Comparison of ENCODE assay signal across 8 cellular contexts in genomic region chr16:4679854-4680636, GRCh38. TPM values are rescaled to one million over a fixed set of nuclear protein-coding genes. Genes with fewer than 3 reads are reported as not detected.
DNase-seq lines count a peak whose midpoint lies in the region; ATAC-seq and TF ChIP-seq lines count a peak whose summit lies in the region.
"Had no signal": no experiment of that assay in that cellular context is flagged by ENCODE, and none has a peak within 500 bp of the region (broad histone marks: within the 10 kb centered on the region; RNA-seq: fewer than 3 reads in every experiment).

No MANE protein-coding gene starts in this region.

- POLR2A ChIA-PET in MCF 10A (lab: Yijun Ruan, JAX), result interaction anchor here (0.7 to 2.5 kb wide), 16 partner anchors 9 to 276 kb away, joined by 3 to 30 read pairs (median 6); partner anchors contain the start of genes ANKS3, DNAAF8, MGRN1 and NUDT16L1

- peak overlapping the region; percentile 97 for H3K27ac Mint-ChIP-seq in MCF 10A (ENCODE audit: low read depth, unreplicated experiment)

- H3K9me3 Mint-ChIP-seq in MCF 10A (ENCODE audit: unreplicated experiment), result no peaks in the 10 kb centered on the region

- TF ChIP-seq CTCF in MCF 10A (IDR thresholded peaks at IDR 0.05; ENCODE audit: unreplicated experiment) (no peak), left lung (IDR thresholded peaks at IDR 0.05) (no peak)

- DNase-seq in NCI-H1092 (lab: John Stamatoyannopoulos, UW) (peak; percentile 35), MCF 10A (ENCODE audit: unreplicated experiment) (peak; percentile 98), left lung (peak; percentile 89 to 97), NCI-H82 (lab: John Stamatoyannopoulos, UW) (no peak)
- no peak for DNase-seq in effector CD4-positive, alpha-beta T cell
- DNase-seq: activated naive CD4-positive, alpha-beta T cell treated with anti-CD3 and anti-CD28 coated beads, Interleukin-2, amount 50 U/mL, for 16 hours had no signal

- BruUV-seq in MCF 10A (replicated peaks; lab: Mats Ljungman, UMichigan), result no TSS peak

- peaks cover 0 to 69% of the 10 kb centered on the region in 2 donors for H3K36me3 ChIP-seq in left lung

- H3K4me1 Mint-ChIP-seq in MCF 10A (ENCODE audit: insufficient read depth, unreplicated experiment), result peaks cover 15% of the 10 kb centered on the region

- no peaks in the 10 kb centered on the region for H3K27me3 Mint-ChIP-seq in MCF 10A (ENCODE audit: insufficient read depth, unreplicated experiment)

- H3K27ac ChIP-seq in left lung (peak overlapping the region; percentile 88 to 91), temporal lobe (ENCODE audit: low read depth, low read length) (peak overlapping the region; percentile 65)

- peak overlapping the region; percentile 1 to 39 for H3K4me3 ChIP-seq in left lung

- intact Hi-C loops in MCF 10A (cut with micrococcal nuclease) (no loop called here), left lung (cut with DNase I) (no loop called here)

- no peaks in the 10 kb centered on the region for H3K9me3 ChIP-seq in left lung

- CTCF ChIA-PET in MCF 10A (lab: Yijun Ruan, JAX), result interaction anchor here (0.6 to 3.5 kb wide), 4 partner anchors 42 to 173 kb away, joined by 3 to 18 read pairs (median 4); partner anchors contain the start of genes ANKS3, DNAAF8 and MGRN1

- H3K4me1 ChIP-seq in left lung, result peaks cover 4 to 61% of the 10 kb centered on the region in 2 donors

- peaks cover 60% of the 10 kb centered on the region for H3K36me3 Mint-ChIP-seq in MCF 10A (ENCODE audit: insufficient read depth, unreplicated experiment)

- ATAC-seq in left lung (peak; percentile 64), HG03521 (IDR thresholded peaks at IDR 0.05; ENCODE audit: unreplicated experiment) (no peak)

- peak overlapping the region; percentile 79 for H3K4me3 Mint-ChIP-seq in MCF 10A (ENCODE audit: unreplicated experiment)

- no peaks in the 10 kb centered on the region for H3K27me3 ChIP-seq in left lung

RNA-seq across cellular contexts. Expression of gene NUDT16L1, which starts 13.3 kb away (rescaled TPM):
- 18.3 and 21.8 TPM in 2 replicates for total RNA-seq in MCF 10A (2022)
- 10 to 100 TPM; 26.6 to 53.1 TPM for total RNA-seq in left lung
- total RNA-seq in temporal lobe, result 34.9 TPM

RNA-seq across cellular contexts. Expression of gene ANKS3, which starts 54.0 kb away (rescaled TPM):
- total RNA-seq in MCF 10A (2022) (29.9 and 35.0 TPM in 2 replicates), left lung (10 to 100 TPM; 16.1 to 18.9 TPM), temporal lobe (18.2 TPM)

RNA-seq across cellular contexts. Expression of gene DNAAF8, which starts 54.3 kb away (rescaled TPM):
- 0.56 and 1.6 TPM in 2 replicates for total RNA-seq in MCF 10A (2022)
- total RNA-seq in left lung, result 1 to 10 TPM; 1.2 to 4.2 TPM
- total RNA-seq in temporal lobe, result 0.49 TPM

RNA-seq across cellular contexts. Expression of gene MGRN1, which starts 55.4 kb away (rescaled TPM):
- total RNA-seq in MCF 10A (2022) (61.3 and 62.9 TPM in 2 replicates), left lung (10 to 100 TPM; 81.6 to 98.1 TPM), temporal lobe (51.1 TPM)

Comparison
In these comparisons a context has a peak if more than half of its experiments do, and no peak if none do; other contexts are left out.
1. DNase-seq: peak in NCI-H1092 (single experiment), MCF 10A (single experiment) and left lung (2 of 2); none in NCI-H82 (single experiment) and effector CD4-positive, alpha-beta T cell (single experiment).